23 cellular contexts compared by ENCODE assay signal in the genomic region with DNA sequence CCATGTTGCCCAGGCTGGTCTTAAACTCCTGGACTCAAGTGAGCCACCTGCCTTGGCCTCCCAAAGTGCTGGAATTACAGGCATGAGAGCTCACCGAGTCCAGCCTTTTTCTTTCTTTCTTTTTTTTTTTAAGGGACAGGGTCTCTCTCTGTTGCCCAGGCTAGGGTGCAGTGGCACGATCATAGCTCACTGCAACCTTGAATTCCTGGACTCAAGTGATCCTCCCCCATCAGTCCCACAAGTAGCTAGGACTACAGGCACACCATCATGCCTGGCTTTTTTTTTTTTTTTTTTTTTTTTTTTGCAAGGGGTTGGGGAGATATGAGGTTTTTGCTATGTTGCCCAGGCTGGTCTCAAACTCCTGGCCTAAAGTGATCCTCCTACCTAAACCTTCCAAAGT.
A peak's percentile ranks its signal among the peaks of the same experiment; 100 is the strongest.
DNase-seq lines count a peak whose midpoint lies in the region; ATAC-seq, FAIRE-seq and TF ChIP-seq lines count a peak whose summit lies in the region.
"Had no signal": no experiment of that assay in that cellular context is flagged by ENCODE, and none has a peak within 500 bp of the region (broad histone marks: within the 10 kb centered on the region; RNA-seq: fewer than 3 reads in every experiment).

No MANE protein-coding gene starts in this region.

- no peak overlapping the region for H3K4me2 ChIP-seq in HepG2 (ENCODE audit: low read depth, low read length)
- H3K4me2 ChIP-seq in OCI-LY7 (ENCODE audit: low read length) = no peak overlapping the region
- H3K4me2 ChIP-seq: A549 had no signal

- in situ Hi-C loops in HepG2 (cut with HindIII; ENCODE audit: extremely low pct_ligation_motif_present, low pct_unique_long_range_greater_than_20kb) = no loop called here

- FAIRE-seq in HepG2 (lab: Jason Lieb, UNC) = no peak
- FAIRE-seq: A549, D721Med, G401.6, GM12891 had no signal

- POLR2A ChIA-PET in HepG2 (lab: Yijun Ruan, JAX) = no interaction called here
- POLR2A ChIA-PET in WTC11 (lab: Charles Lee) = interaction anchor here (0.7 kb wide), 1 partner anchor 16 kb away, joined by 5 read pairs; no protein-coding TSS in a partner anchor
- POLR2A ChIA-PET in OCI-LY7 (lab: Charles Lee) = interaction anchor here (0.6 to 1.4 kb wide), 2 partner anchors 12 to 18 kb away, joined by 3 to 7 read pairs; no protein-coding TSS in a partner anchor

- H3K9me3 ChIP-seq in HepG2 (ENCODE audit: low read length) (no peaks in the 10 kb centered on the region), right lobe of liver (no peaks in the 10 kb centered on the region), OCI-LY7 (ENCODE audit: low read length) (peaks cover 4% of the 10 kb centered on the region)
- H3K9me3 ChIP-seq: A549, Caco-2 had no signal

- ATAC-seq in HepG2 = no peak
- ATAC-seq in right lobe of liver = no peak
- ATAC-seq in WTC11 = no peak
- ATAC-seq: A549; CD8-positive, alpha-beta T cell had no signal

- H3K4me3 Mint-ChIP-seq in WTC11 (no peak overlapping the region), mesothelial cell of epicardium (no peak overlapping the region)
- H3K4me3 Mint-ChIP-seq: B cell; CD4-positive, alpha-beta T cell; CD8-positive, alpha-beta T cell had no signal

- H3K27ac ChIP-seq in HepG2 (ENCODE audit: extremely low read length, insufficient read depth, low read length) = no peak overlapping the region
- no peak overlapping the region for H3K27ac ChIP-seq in right lobe of liver
- H3K27ac ChIP-seq in OCI-LY7 (ENCODE audit: low read depth, low read length, poor library complexity, severe bottlenecking) = no peak overlapping the region
- H3K27ac ChIP-seq: 22Rv1; A549; BLaER1 treated with 17β-estradiol and CSF1 and Interleukin-3, amounts not matched to agents 10 nM and 100 nM; C4-2B had no signal

- TF ChIP-seq POLR2A in HepG2 (IDR thresholded peaks at IDR 0.05; ENCODE audit: insufficient read depth in 1 of 2, low read depth in 2 of 2, low read length in 2 of 2) (no peak), right lobe of liver (IDR thresholded peaks at IDR 0.05) (no peak)

- TF ChIP-seq CTCF in HepG2 (CRISPR knock-in tag; IDR thresholded peaks at IDR 0.05) = no peak
- no peak for TF ChIP-seq CTCF in right lobe of liver (IDR thresholded peaks at IDR 0.05)
- no peak for TF ChIP-seq CTCF in WTC11 (IDR thresholded peaks at IDR 0.05)
- TF ChIP-seq CTCF in mesothelial cell of epicardium (IDR thresholded peaks at IDR 0.05; ENCODE audit: unreplicated experiment) = no peak
- TF ChIP-seq CTCF in OCI-LY7 (conservative IDR thresholded peaks at IDR 0.05; ENCODE audit: low read length) = no peak

- H3K27me3 Mint-ChIP-seq in WTC11 (ENCODE audit: low read depth) (no peaks in the 10 kb centered on the region), mesothelial cell of epicardium (ENCODE audit: low read depth) (no peaks in the 10 kb centered on the region)
- H3K27me3 Mint-ChIP-seq: B cell; CD4-positive, alpha-beta T cell had no signal

- H3K27me3 ChIP-seq in HepG2 (ENCODE audit: control insufficient read depth in 1 of 2, insufficient read depth in 2 of 2, low read length in 2 of 2) (no peaks in the 10 kb centered on the region), right lobe of liver (no peaks in the 10 kb centered on the region)
- H3K27me3 ChIP-seq: BLaER1 treated with 17β-estradiol and CSF1 and Interleukin-3, amounts not matched to agents 10 nM and 100 nM had no signal

- CTCF ChIA-PET in HepG2 (lab: Yijun Ruan, JAX; ENCODE audit: low intra/inter-chr PET ratio, low total read pairs) = no interaction called here
- CTCF ChIA-PET in WTC11 (lab: Charles Lee) = interaction anchor here (1.9 kb wide), 1 partner anchor 121 kb away, joined by 4 read pairs; no protein-coding TSS in a partner anchor
- CTCF ChIA-PET in OCI-LY7 (lab: Charles Lee; ENCODE audit: unreplicated experiment) = no interaction called here

- H3K9me3 Mint-ChIP-seq in WTC11 (peaks cover 21% of the 10 kb centered on the region), mesothelial cell of epicardium (peaks cover 2% of the 10 kb centered on the region)

- H3K4me1 ChIP-seq in HepG2 (ENCODE audit: insufficient read depth, low read length) (peaks cover 10% of the 10 kb centered on the region; the same call in 1 of the 2 replicates), right lobe of liver (no peaks in the 10 kb centered on the region), OCI-LY7 (ENCODE audit: insufficient read depth, low read length, poor library complexity, severe bottlenecking) (peaks cover 7% of the 10 kb centered on the region)
- H3K4me1 ChIP-seq: Caco-2 had no signal

- H3K4me1 Mint-ChIP-seq in WTC11 (peaks cover 40% of the 10 kb centered on the region), mesothelial cell of epicardium (peaks cover 31% of the 10 kb centered on the region)

- H3K27ac Mint-ChIP-seq in WTC11 (no peak overlapping the region), mesothelial cell of epicardium (peak overlapping the region; percentile 34)
- H3K27ac Mint-ChIP-seq: B cell; CD4-positive, alpha-beta T cell; CD8-positive, alpha-beta T cell had no signal

- no peak overlapping the region for H2AFZ ChIP-seq in HepG2 (ENCODE audit: low read length)
- no peak overlapping the region for H2AFZ ChIP-seq in OCI-LY7 (ENCODE audit: low read length)

- H3K4me3 ChIP-seq in HepG2 (replicated peaks in 1 of 3; ENCODE audit: insufficient read depth in 1 of 3, low read depth in 2 of 3, low read length in 3 of 3) (no peak overlapping the region), right lobe of liver (no peak overlapping the region), OCI-LY7 (ENCODE audit: low read depth, low read length, poor library complexity, severe bottlenecking) (no peak overlapping the region)
- H3K4me3 ChIP-seq: A549; BLaER1 treated with 17β-estradiol and CSF1 and Interleukin-3, amounts not matched to agents 10 nM and 100 nM had no signal

- no peaks in the 10 kb centered on the region for H3K9me2 ChIP-seq in OCI-LY7 (ENCODE audit: insufficient read depth, low read length)

- 74% methylated on average over 2 of the region's 2 CpGs for WGBS in HepG2 (ENCODE audit: low lambda C conversion rate)
- no CpG with 5 or more reads among the region's 2 CpGs for WGBS in right lobe of liver (ENCODE audit: insufficient coverage, low coverage, low lambda C conversion rate, missing lambda C conversion rate)

- H3K79me2 ChIP-seq in HepG2 (ENCODE audit: insufficient read depth, low read length) = peaks cover 4% of the 10 kb centered on the region
- H3K79me2 ChIP-seq in OCI-LY7 (ENCODE audit: insufficient read depth, low read depth, low read length) = peaks cover 10% of the 10 kb centered on the region; the same call in 1 of the 2 replicates

- H3K36me3 ChIP-seq in HepG2 (replicated peaks in 1 of 2; ENCODE audit: control insufficient read depth in 1 of 2, insufficient read depth in 2 of 2, low read length in 2 of 2) (0 out of 5 replicates have a peak, but pooled peaks cover 0 to 2% of the 10 kb centered on the region in 2 experiments), right lobe of liver (no peaks in the 10 kb centered on the region), OCI-LY7 (ENCODE audit: insufficient read depth, low read length) (peaks cover 8% of the 10 kb centered on the region)

- no peaks in the 10 kb centered on the region for H4K20me1 ChIP-seq in HepG2 (ENCODE audit: insufficient read depth, low read length)
- no peaks in the 10 kb centered on the region for H4K20me1 ChIP-seq in OCI-LY7 (ENCODE audit: insufficient read depth, low read length)

- BruUV-seq in HepG2 (replicated peaks; lab: Mats Ljungman, UMichigan) (no TSS peak), OCI-LY7 (replicated peaks; lab: Mats Ljungman, UMichigan) (no TSS peak)

- H3K36me3 Mint-ChIP-seq in WTC11 (peaks cover 22% of the 10 kb centered on the region), mesothelial cell of epicardium (peaks cover 8% of the 10 kb centered on the region)

- intact Hi-C loops in HepG2 (cut with micrococcal nuclease; ENCODE audit: unreplicated experiment) (no loop called here), right lobe of liver (cut with DNase I) (no loop called here), OCI-LY7 (cut with micrococcal nuclease; ENCODE audit: unreplicated experiment) (no loop called here)

- TF ChIP-seq EP300 in HepG2 (IDR thresholded peaks at IDR 0.05; ENCODE audit: low read depth in 2 of 2, low read length in 2 of 2) (no peak), HepG2 (CRISPR knock-in tag; IDR thresholded peaks at IDR 0.05; ENCODE audit: borderline replicate concordance) (no peak)

- DNase-seq in HepG2 (ENCODE audit: low spot score) (no peak), right lobe of liver (no peak), WTC11 (ENCODE audit: low spot score) (no peak), mesothelial cell of epicardium (ENCODE audit: low spot score in 2 of 2, unreplicated experiment in 2 of 2) (no peak), DMS53 treated with DMSO at 0.1 percent for 48 hours (lab: John Stamatoyannopoulos, UW; ENCODE audit: unreplicated experiment) (no peak), OCI-LY7 (ENCODE audit: low spot score) (no peak)
- DNase-seq: AML-193; Caco-2; Calu3; CD4-positive, alpha-beta T cell; CD8-positive, alpha-beta T cell; DMS153; DMS53; DMS79 treated with DMSO at 0.1 percent for 48 hours; GF-D8 had no signal

- no peak for TF ChIP-seq RAD21 in HepG2 (CRISPR knock-in tag; IDR thresholded peaks at IDR 0.05)

- no peak overlapping the region for H3K9ac ChIP-seq in HepG2 (ENCODE audit: insufficient read depth, low read depth, low read length)
- H3K9ac ChIP-seq: BLaER1 treated with 17β-estradiol and CSF1 and Interleukin-3, amounts not matched to agents 10 nM and 100 nM had no signal

TF ChIP-seq in HepG2, 621 proteins besides CTCF, POLR2A, EP300 and RAD21 (continues in another document):
- TF ChIP-seq ZNF121 (CRISPR knock-in tag; IDR thresholded peaks at IDR 0.05) = peak; percentile 79

TF ChIP-seq in WTC11, 78 proteins besides CTCF, POLR2A, EP300 and RAD21:
- no peak for TF ChIP-seq ZNF263 (CRISPR knock-in tag; IDR thresholded peaks at IDR 0.05; ENCODE audit: low read depth)
- TF ChIP-seq, protein P1, sequence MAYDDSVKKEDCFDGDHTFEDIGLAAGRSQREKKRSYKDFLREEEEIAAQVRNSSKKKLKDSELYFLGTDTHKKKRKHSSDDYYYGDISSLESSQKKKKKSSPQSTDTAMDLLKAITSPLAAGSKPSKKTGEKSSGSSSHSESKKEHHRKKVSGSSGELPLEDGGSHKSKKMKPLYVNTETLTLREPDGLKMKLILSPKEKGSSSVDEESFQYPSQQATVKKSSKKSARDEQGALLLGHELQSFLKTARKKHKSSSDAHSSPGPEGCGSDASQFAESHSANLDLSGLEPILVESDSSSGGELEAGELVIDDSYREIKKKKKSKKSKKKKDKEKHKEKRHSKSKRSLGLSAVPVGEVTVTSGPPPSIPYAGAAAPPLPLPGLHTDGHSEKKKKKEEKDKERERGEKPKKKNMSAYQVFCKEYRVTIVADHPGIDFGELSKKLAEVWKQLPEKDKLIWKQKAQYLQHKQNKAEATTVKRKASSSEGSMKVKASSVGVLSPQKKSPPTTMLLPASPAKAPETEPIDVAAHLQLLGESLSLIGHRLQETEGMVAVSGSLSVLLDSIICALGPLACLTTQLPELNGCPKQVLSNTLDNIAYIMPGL (CRISPR knock-in tag; IDR thresholded peaks at IDR 0.05) = no peak
- no peak for TF ChIP-seq TCF7 (CRISPR knock-in tag; IDR thresholded peaks at IDR 0.05; ENCODE audit: low read depth)
- 0 out of 2 replicates have a peak, but pooled peaks have one; percentile 9 for TF ChIP-seq ZNF121 (CRISPR knock-in tag; IDR thresholded peaks at IDR 0.05)
- no peak for TF ChIP-seq ZNF232 (CRISPR knock-in tag; IDR thresholded peaks at IDR 0.05)
